In the genomic region with DNA sequence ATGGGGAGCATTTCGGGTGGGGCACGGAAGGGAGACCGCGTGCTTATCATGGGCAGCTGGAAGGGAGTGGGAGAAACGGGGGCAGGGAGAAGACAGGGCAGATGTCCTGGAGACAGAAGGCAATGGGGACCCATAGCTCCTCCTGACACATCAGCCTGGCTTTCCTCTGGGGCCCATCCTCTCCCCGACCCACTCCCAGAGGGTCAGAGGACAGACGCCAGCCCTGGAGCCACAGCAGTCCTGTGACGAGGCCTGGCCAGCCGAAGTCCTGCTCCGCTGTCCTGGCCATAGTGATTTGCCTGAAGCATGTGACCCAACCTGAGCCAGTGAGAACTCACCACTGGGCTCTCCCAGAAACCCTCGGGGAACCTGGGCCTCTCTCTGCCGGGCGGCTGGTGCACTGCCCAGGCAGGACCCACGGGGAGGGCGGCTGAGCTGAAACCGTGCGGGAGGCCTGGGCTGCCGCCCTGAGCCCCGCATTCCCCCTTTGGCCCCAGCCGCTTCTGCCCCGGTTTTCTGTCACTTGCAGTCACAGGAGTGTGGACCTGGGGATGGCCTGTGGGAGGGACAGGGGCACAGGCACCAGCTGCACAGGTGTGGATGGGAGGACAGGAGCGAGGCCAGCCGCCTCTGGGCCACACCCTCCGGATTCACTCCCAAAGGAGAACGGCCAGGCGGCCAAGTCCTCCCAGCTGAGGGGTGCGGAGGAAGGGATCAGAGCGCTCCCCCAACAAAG, we compare ENCODE assay signal across 2 cellular contexts.
TF ChIP-seq lines count a peak whose summit lies in the region.

No MANE protein-coding gene starts in this region.

TF ChIP-seq in liver, 16 proteins besides CTCF, POLR2A, EP300 and RAD21:
- TF ChIP-seq NR2F2 (IDR thresholded peaks at IDR 0.05) (no peak), RXRA (IDR thresholded peaks at IDR 0.05) (no peak), JUND (IDR thresholded peaks at IDR 0.05) (no peak), HNF4G (IDR thresholded peaks at IDR 0.05) (no peak), TAF1 (conservative IDR thresholded peaks at IDR 0.05) (no peak), EGR1 (IDR thresholded peaks at IDR 0.05; ENCODE audit: low read depth in 2 of 2) (no peak), GABPA (IDR thresholded peaks at IDR 0.05 in 1 of 2, conservative IDR thresholded peaks at IDR 0.05 in 1 of 2) (no peak), HNF4A (conservative IDR thresholded peaks at IDR 0.05) (no peak)
- TF ChIP-seq, protein P1, sequence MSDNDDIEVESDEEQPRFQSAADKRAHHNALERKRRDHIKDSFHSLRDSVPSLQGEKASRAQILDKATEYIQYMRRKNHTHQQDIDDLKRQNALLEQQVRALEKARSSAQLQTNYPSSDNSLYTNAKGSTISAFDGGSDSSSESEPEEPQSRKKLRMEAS (IDR thresholded peaks at IDR 0.05) = no peak
- TF ChIP-seq, protein P2, sequence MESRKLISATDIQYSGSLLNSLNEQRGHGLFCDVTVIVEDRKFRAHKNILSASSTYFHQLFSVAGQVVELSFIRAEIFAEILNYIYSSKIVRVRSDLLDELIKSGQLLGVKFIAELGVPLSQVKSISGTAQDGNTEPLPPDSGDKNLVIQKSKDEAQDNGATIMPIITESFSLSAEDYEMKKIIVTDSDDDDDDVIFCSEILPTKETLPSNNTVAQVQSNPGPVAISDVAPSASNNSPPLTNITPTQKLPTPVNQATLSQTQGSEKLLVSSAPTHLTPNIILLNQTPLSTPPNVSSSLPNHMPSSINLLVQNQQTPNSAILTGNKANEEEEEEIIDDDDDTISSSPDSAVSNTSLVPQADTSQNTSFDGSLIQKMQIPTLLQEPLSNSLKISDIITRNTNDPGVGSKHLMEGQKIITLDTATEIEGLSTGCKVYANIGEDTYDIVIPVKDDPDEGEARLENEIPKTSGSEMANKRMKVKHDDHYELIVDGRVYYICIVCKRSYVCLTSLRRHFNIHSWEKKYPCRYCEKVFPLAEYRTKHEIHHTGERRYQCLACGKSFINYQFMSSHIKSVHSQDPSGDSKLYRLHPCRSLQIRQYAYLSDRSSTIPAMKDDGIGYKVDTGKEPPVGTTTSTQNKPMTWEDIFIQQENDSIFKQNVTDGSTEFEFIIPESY (IDR thresholded peaks at IDR 0.05) = no peak
- TF ChIP-seq, protein P3, sequence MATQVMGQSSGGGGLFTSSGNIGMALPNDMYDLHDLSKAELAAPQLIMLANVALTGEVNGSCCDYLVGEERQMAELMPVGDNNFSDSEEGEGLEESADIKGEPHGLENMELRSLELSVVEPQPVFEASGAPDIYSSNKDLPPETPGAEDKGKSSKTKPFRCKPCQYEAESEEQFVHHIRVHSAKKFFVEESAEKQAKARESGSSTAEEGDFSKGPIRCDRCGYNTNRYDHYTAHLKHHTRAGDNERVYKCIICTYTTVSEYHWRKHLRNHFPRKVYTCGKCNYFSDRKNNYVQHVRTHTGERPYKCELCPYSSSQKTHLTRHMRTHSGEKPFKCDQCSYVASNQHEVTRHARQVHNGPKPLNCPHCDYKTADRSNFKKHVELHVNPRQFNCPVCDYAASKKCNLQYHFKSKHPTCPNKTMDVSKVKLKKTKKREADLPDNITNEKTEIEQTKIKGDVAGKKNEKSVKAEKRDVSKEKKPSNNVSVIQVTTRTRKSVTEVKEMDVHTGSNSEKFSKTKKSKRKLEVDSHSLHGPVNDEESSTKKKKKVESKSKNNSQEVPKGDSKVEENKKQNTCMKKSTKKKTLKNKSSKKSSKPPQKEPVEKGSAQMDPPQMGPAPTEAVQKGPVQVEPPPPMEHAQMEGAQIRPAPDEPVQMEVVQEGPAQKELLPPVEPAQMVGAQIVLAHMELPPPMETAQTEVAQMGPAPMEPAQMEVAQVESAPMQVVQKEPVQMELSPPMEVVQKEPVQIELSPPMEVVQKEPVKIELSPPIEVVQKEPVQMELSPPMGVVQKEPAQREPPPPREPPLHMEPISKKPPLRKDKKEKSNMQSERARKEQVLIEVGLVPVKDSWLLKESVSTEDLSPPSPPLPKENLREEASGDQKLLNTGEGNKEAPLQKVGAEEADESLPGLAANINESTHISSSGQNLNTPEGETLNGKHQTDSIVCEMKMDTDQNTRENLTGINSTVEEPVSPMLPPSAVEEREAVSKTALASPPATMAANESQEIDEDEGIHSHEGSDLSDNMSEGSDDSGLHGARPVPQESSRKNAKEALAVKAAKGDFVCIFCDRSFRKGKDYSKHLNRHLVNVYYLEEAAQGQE (IDR thresholded peaks at IDR 0.05) = no peak
TF ChIP-seq in liver: peak in this region for 0.

TF ChIP-seq in HepG2, 621 proteins besides CTCF, POLR2A, EP300 and RAD21:
- no peak for TF ChIP-seq KLF6 (CRISPR knock-in tag; IDR thresholded peaks at IDR 0.05)
